Comparison of ENCODE assay signal across 12 cellular contexts in the genomic region with DNA sequence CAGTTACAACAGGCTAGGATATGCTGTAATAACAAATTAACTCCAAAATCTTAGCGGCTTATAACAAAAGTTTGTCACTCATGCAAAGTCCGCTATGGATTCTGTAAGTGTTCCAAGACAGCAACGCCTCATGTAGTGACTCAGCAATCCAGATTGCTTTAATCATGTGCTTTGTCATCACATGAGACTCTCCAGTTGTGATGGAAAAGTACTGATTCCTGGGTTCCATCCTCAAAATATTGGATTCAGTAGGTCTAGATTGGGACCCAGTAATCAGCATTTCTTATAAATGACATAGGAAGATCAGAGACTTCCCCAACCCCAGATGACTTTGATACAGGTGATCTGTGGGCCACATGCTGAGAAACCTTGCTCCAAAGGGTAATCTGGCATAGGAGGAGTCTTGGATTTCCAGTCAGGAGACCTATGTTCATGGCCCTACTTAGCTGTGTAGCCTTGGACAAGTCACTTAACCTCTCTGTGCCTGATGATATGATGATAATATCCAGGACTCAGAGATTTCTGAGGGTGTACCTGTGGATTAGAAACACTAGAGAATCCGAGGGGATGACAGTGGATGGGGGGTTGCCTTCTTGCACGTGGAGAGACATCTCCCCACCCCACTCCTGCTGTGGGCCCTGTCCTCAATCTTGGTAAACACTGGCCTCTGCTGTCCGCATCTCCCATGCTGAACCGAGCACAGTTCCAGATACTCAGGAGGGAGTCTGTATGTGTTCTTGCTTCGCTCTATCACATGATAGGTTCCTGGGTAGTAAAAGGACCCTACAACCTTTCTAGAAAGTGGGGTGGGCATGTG.
DNase-seq lines count a peak whose midpoint lies in the region; ATAC-seq and TF ChIP-seq lines count a peak whose summit lies in the region.
"Had no signal": no experiment of that assay in that cellular context is flagged by ENCODE, and none has a peak within 500 bp of the region (broad histone marks: within the 10 kb centered on the region; RNA-seq: fewer than 3 reads in every experiment).

No MANE protein-coding gene starts in this region.

- H3K27ac ChIP-seq in left ventricle myocardium inferior (replicated peaks), result no peak overlapping the region
- H3K27ac ChIP-seq in spleen, result no peak overlapping the region
- H3K27ac ChIP-seq: C4-2B, SK-N-MC, vagina had no signal

- 71 to 88% (median 81%) methylated on average over 7 to 8 of the region's 8 CpGs for WGBS in spleen, 5 donors

- H3K36me3 ChIP-seq in left ventricle myocardium inferior, result no peaks in the 10 kb centered on the region
- H3K36me3 ChIP-seq in spleen, result no peaks in the 10 kb centered on the region
- H3K36me3 ChIP-seq: vagina had no signal

- H3K27me3 ChIP-seq in left ventricle myocardium inferior (ENCODE audit: low read depth) (no peaks in the 10 kb centered on the region), spleen (replicated peaks in 1 of 7) (no peaks in the 10 kb centered on the region)
- H3K27me3 ChIP-seq: vagina had no signal

- peaks cover 38% of the 10 kb centered on the region for H3K4me1 ChIP-seq in left ventricle myocardium inferior
- H3K4me1 ChIP-seq in spleen, result peaks cover 0 to 4% (median 0%) of the 10 kb centered on the region in 6 donors

- no peak for DNase-seq in left ventricle myocardium inferior
- DNase-seq in Right ventricle myocardium superior, result no peak
- DNase-seq in amniotic stem cell (lab: John Stamatoyannopoulos, UW), result peak; percentile 63
- DNase-seq in foreskin fibroblast, result peak; percentile 83 to 91
- DNase-seq in activated CD8-positive, alpha-beta memory T cell treated with anti-CD3 and anti-CD28 coated beads for 24 hours, result no peak
- DNase-seq in NCI-H2107 (lab: John Stamatoyannopoulos, UW), result no peak
- DNase-seq in NCI-H128 (lab: John Stamatoyannopoulos, UW; ENCODE audit: unreplicated experiment), result no peak
- no peak for DNase-seq in spleen
- DNase-seq: NCI-H2171 had no signal

- intact Hi-C loops in left ventricle myocardium inferior (cut with micrococcal nuclease) (no loop called here), Right ventricle myocardium superior (cut with DNase I) (no loop called here), spleen (cut with DNase I; ENCODE audit: low total_unique reads) (no loop called here)

- TF ChIP-seq POLR2A in spleen (IDR thresholded peaks at IDR 0.05), result no peak

- TF ChIP-seq CTCF in left ventricle myocardium inferior (IDR thresholded peaks at IDR 0.05; ENCODE audit: borderline replicate concordance) (peak; percentile 36), foreskin fibroblast (IDR thresholded peaks at IDR 0.05; ENCODE audit: low read depth, low read length) (peak; percentile 14), spleen (IDR thresholded peaks at IDR 0.05 in 8 of 11, conservative IDR thresholded peaks at IDR 0.05 in 3 of 11) (no peak)

- H3K4me3 ChIP-seq in left ventricle myocardium inferior (no peak overlapping the region), foreskin fibroblast (ENCODE audit: low read depth in 1 of 2, low read length in 2 of 2) (no peak overlapping the region), spleen (no peak overlapping the region)
- H3K4me3 ChIP-seq: SK-N-MC, vagina had no signal

- H3K9me3 ChIP-seq in left ventricle myocardium inferior (replicated peaks) (no peaks in the 10 kb centered on the region), spleen (no peaks in the 10 kb centered on the region)
- H3K9me3 ChIP-seq: vagina had no signal

- ATAC-seq in Right ventricle myocardium superior (ENCODE audit: poor library complexity), result no peak

Comparison
In these comparisons a context has a peak if more than half of its experiments do, and no peak if none do; other contexts are left out.
1. DNase-seq: peak in amniotic stem cell (single experiment) and foreskin fibroblast (2 of 2); none in left ventricle myocardium inferior (single experiment), Right ventricle myocardium superior (single experiment), activated CD8-positive, alpha-beta memory T cell treated with anti-CD3 and anti-CD28 coated beads for 24 hours (single experiment), NCI-H2107 (single experiment), NCI-H128 (single experiment) and spleen (single experiment).
2. CTCF ChIP-seq: peak in left ventricle myocardium inferior (single experiment) and foreskin fibroblast (single experiment); none in spleen (0 of 11).